In genomic region chr10:67666416-67667043, GRCh38 we compare ENCODE assay signal across 10 cellular contexts. TPM values are rescaled to one million over a fixed set of nuclear protein-coding genes. Genes with fewer than 3 reads are reported as not detected.
DNase-seq lines count a peak whose midpoint lies in the region; ATAC-seq, FAIRE-seq and TF ChIP-seq lines count a peak whose summit lies in the region.
"Had no signal": no experiment of that assay in that cellular context is flagged by ENCODE, and none has a peak within 500 bp of the region (broad histone marks: within the 10 kb centered on the region; RNA-seq: fewer than 3 reads in every experiment).

No MANE protein-coding gene starts in this region.

- POLR2A ChIA-PET in A549 (lab: Yijun Ruan, JAX) (interaction anchor here (1.0 kb wide), 1 partner anchor 113 kb away, joined by 4 read pairs; no protein-coding TSS in a partner anchor), OCI-LY7 (lab: Charles Lee) (interaction anchor here (1.0 to 1.4 kb wide), 4 partner anchors 31 to 114 kb away, joined by 3 to 4 read pairs (median 4); no protein-coding TSS in a partner anchor)

- H3K27ac ChIP-seq in A549, result peak overlapping the region in 1 of 2 experiments; percentile 22; a peak in 2 of 6 replicates
- no peak overlapping the region for H3K27ac ChIP-seq in OCI-LY7 (ENCODE audit: low read depth, low read length, poor library complexity, severe bottlenecking)
- no peak overlapping the region for H3K27ac ChIP-seq in esophagus muscularis mucosa (replicated peaks in 1 of 4)

- no peaks in the 10 kb centered on the region for H3K27me3 ChIP-seq in esophagus muscularis mucosa

- FAIRE-seq in A549 (lab: Jason Lieb, UNC), result no peak

- TF ChIP-seq RAD21 in A549 (conservative IDR thresholded peaks at IDR 0.05 in 1 of 2, IDR thresholded peaks at IDR 0.05 in 1 of 2), result peak; percentile 65 to 70

- no peaks in the 10 kb centered on the region for H3K79me2 ChIP-seq in OCI-LY7 (ENCODE audit: insufficient read depth, low read depth, low read length)

- H3K36me3 ChIP-seq in OCI-LY7 (ENCODE audit: insufficient read depth, low read length) (no peaks in the 10 kb centered on the region), esophagus muscularis mucosa (no peaks in the 10 kb centered on the region)

- intact Hi-C loops in OCI-LY7 (cut with micrococcal nuclease; ENCODE audit: unreplicated experiment) (loop anchor here (1.0 kb wide), 1 partner anchor 114 kb away; no protein-coding TSS in a partner anchor), esophagus muscularis mucosa (cut with DNase I) (no loop called here)

- TF ChIP-seq CTCF in A549 (IDR thresholded peaks at IDR 0.05), result peak; percentile 65
- TF ChIP-seq CTCF in GM13977 (IDR thresholded peaks at IDR 0.05; ENCODE audit: extremely low read depth, insufficient read depth, missing control alignments), result peak; percentile 47
- TF ChIP-seq CTCF in OCI-LY7 (conservative IDR thresholded peaks at IDR 0.05; ENCODE audit: low read length), result peak; percentile 84
- peak; percentile 53 to 61 (median 59) for TF ChIP-seq CTCF in esophagus muscularis mucosa (IDR thresholded peaks at IDR 0.05)
- TF ChIP-seq CTCF in osteocyte (IDR thresholded peaks at IDR 0.05), result peak; percentile 63

- in situ Hi-C loops in GM13977 (cut with MboI; ENCODE audit: low pct_unique_long_range_greater_than_20kb, low sequenced_read_pairs, unreplicated experiment), result no loop called here

- DNase-seq in A549 (ENCODE audit: low read depth in 1 of 2, low spot score in 1 of 2), result peak; percentile 22 to 72
- DNase-seq in GM13977 (ENCODE audit: low spot score), result peak; percentile 13
- peak; percentile 50 for DNase-seq in OCI-LY7 (ENCODE audit: low spot score)
- DNase-seq in esophagus muscularis mucosa (ENCODE audit: extremely low spot score), result no peak
- no peak for DNase-seq in osteocyte (ENCODE audit: extremely low spot score, unreplicated experiment)
- DNase-seq in NCI-H128 (lab: John Stamatoyannopoulos, UW; ENCODE audit: unreplicated experiment), result no peak
- DNase-seq in NCI-H2029 (lab: John Stamatoyannopoulos, UW), result no peak

- no peaks in the 10 kb centered on the region for H3K36me3 Mint-ChIP-seq in osteocyte (ENCODE audit: unreplicated experiment)

- H3K4me3 ChIP-seq in A549 (no peak overlapping the region), OCI-LY7 (ENCODE audit: low read depth, low read length, poor library complexity, severe bottlenecking) (no peak overlapping the region), esophagus muscularis mucosa (no peak overlapping the region)

- no peaks in the 10 kb centered on the region for H3K27me3 Mint-ChIP-seq in osteocyte (ENCODE audit: unreplicated experiment)

- CTCF ChIA-PET in A549 (lab: Yijun Ruan, JAX) (interaction anchor here (0.6 to 3.2 kb wide), 13 partner anchors 11 to 157 kb away, joined by 3 to 44 read pairs (median 4); no protein-coding TSS in a partner anchor), OCI-LY7 (lab: Charles Lee; ENCODE audit: unreplicated experiment) (interaction anchor here (0.7 to 1.5 kb wide), 2 partner anchors 31 to 113 kb away, joined by 3 to 5 read pairs; no protein-coding TSS in a partner anchor)

- H4K20me1 ChIP-seq in OCI-LY7 (ENCODE audit: insufficient read depth, low read length), result no peaks in the 10 kb centered on the region

- no peaks in the 10 kb centered on the region for H3K9me2 ChIP-seq in OCI-LY7 (ENCODE audit: insufficient read depth, low read length)

- H3K4me2 ChIP-seq in A549 (no peak overlapping the region; the same call in 2 of the 3 replicates), OCI-LY7 (ENCODE audit: low read length) (no peak overlapping the region)

- 62% methylated on average over 1 of the region's 1 CpG for WGBS in A549 (ENCODE audit: missing lambda C conversion rate)
- 98% methylated on average over 1 of the region's 1 CpG for WGBS in esophagus muscularis mucosa

- ATAC-seq in A549 (peak; percentile 77 to 82), HG03342 (IDR thresholded peaks at IDR 0.05; ENCODE audit: unreplicated experiment) (no peak)

- H3K27ac Mint-ChIP-seq in osteocyte (ENCODE audit: unreplicated experiment), result no peak overlapping the region
- H3K27ac Mint-ChIP-seq: stimulated activated naive CD8-positive, alpha-beta T cell treated with anti-CD3 and anti-CD28 coated beads, Interleukin-15, Interleukin-2, amounts not matched to agents 100 ng/mL and 50 ng/mL, for 24 hours had no signal

- TF ChIP-seq EP300 in A549 (IDR thresholded peaks at IDR 0.05), result no peak
- no peak for TF ChIP-seq EP300 in esophagus muscularis mucosa (IDR thresholded peaks at IDR 0.05)

- H2AFZ ChIP-seq in OCI-LY7 (ENCODE audit: low read length), result peak overlapping the region; percentile 16; the same call in 1 of the 2 replicates

- H3K4me1 ChIP-seq in A549, result peaks cover 19% of the 10 kb centered on the region; the same call in 2 of the 3 replicates
- no peaks in the 10 kb centered on the region for H3K4me1 ChIP-seq in OCI-LY7 (ENCODE audit: insufficient read depth, low read length, poor library complexity, severe bottlenecking)
- peaks cover 0 to 46% (median 42%) of the 10 kb centered on the region in 4 donors for H3K4me1 ChIP-seq in esophagus muscularis mucosa

- H3K4me1 Mint-ChIP-seq in osteocyte (ENCODE audit: unreplicated experiment), result peaks cover 7% of the 10 kb centered on the region
- H3K4me1 Mint-ChIP-seq: central memory CD8-positive, alpha-beta T cell had no signal

- BruUV-seq in OCI-LY7 (replicated peaks; lab: Mats Ljungman, UMichigan), result no TSS peak

- H3K9me3 ChIP-seq in A549 (no peaks in the 10 kb centered on the region), OCI-LY7 (ENCODE audit: low read length) (no peaks in the 10 kb centered on the region), esophagus muscularis mucosa (no peaks in the 10 kb centered on the region)

- H3K9me3 Mint-ChIP-seq in osteocyte (ENCODE audit: unreplicated experiment), result no peaks in the 10 kb centered on the region
- H3K9me3 Mint-ChIP-seq: central memory CD8-positive, alpha-beta T cell; stimulated activated naive CD8-positive, alpha-beta T cell treated with anti-CD3 and anti-CD28 coated beads, Interleukin-15, Interleukin-2, amounts not matched to agents 100 ng/mL and 50 ng/mL, for 24 hours had no signal

- no peak overlapping the region for H3K4me3 Mint-ChIP-seq in osteocyte (ENCODE audit: unreplicated experiment)
- H3K4me3 Mint-ChIP-seq: central memory CD8-positive, alpha-beta T cell; stimulated activated naive CD8-positive, alpha-beta T cell treated with anti-CD3 and anti-CD28 coated beads, Interleukin-15, Interleukin-2, amounts not matched to agents 100 ng/mL and 50 ng/mL, for 24 hours had no signal

- TF ChIP-seq POLR2A in A549 (IDR thresholded peaks at IDR 0.05; ENCODE audit: low read length), result no peak
- TF ChIP-seq POLR2A in esophagus muscularis mucosa (IDR thresholded peaks at IDR 0.05; ENCODE audit: low read depth), result no peak

TF ChIP-seq in A549, 52 proteins besides CTCF, POLR2A, EP300 and RAD21:
- TF ChIP-seq HOXA7 (CRISPR knock-in tag; IDR thresholded peaks at IDR 0.05) (no peak), MAFK (IDR thresholded peaks at IDR 0.05; ENCODE audit: partially characterized antibody) (peak; percentile 88), NFE2L2 (conservative IDR thresholded peaks at IDR 0.05; ENCODE audit: low read length) (peak; percentile 72), SMC3 (IDR thresholded peaks at IDR 0.05) (peak; percentile 72)

RNA-seq across cellular contexts. Expression of gene CTNNA3, which starts 29.5 kb away (rescaled TPM):
- polyA plus RNA-seq in A549 (2011; rRNA removed) (0.09 TPM in 1 of 2 replicates, not detected in the other), A549 (2017; fragmentation: RNase III; extraction: RNeasy Plus Mini Kit Qiagen cat#74134 plus additional on column Dnase treatment) (not detected in 3 replicates)
- polyA plus RNA-seq in A549 (2012; cell fraction: cytosol; rRNA removed), result not detected in 2 replicates
- polyA plus RNA-seq in A549 (2012; cell fraction: nucleus; rRNA removed), result not detected in 2 replicates
- polyA minus RNA-seq in A549 (2011; rRNA and poly(A)+ RNA removed), result not detected in 2 replicates
- total RNA-seq in OCI-LY7 (2014; rRNA removed; shearing (Covaris generic)), result not detected in 2 replicates
- total RNA-seq in OCI-LY7 (2022) (0.68 TPM in 1 of 2 replicates, not detected in the other), esophagus muscularis mucosa (10 to 100 TPM in 3 of 4 donors, 1 to 10 TPM in 1; 5.1 to 27.8 (median 17.6) TPM), osteocyte (0.30 and 0.39 TPM in 2 replicates)

Comparison
In these comparisons a context has a peak if more than half of its experiments do, and no peak if none do; other contexts are left out.
1. DNase-seq: peak in A549 (2 of 2), GM13977 (single experiment) and OCI-LY7 (single experiment); none in esophagus muscularis mucosa (single experiment), osteocyte (single experiment), NCI-H128 (single experiment) and NCI-H2029 (single experiment).
2. Peak in every context shown above with its lines, with median percentiles within 50 percentile points of each other: CTCF ChIP-seq.